Comparison of ENCODE assay signal across 9 cellular contexts in the genomic region with DNA sequence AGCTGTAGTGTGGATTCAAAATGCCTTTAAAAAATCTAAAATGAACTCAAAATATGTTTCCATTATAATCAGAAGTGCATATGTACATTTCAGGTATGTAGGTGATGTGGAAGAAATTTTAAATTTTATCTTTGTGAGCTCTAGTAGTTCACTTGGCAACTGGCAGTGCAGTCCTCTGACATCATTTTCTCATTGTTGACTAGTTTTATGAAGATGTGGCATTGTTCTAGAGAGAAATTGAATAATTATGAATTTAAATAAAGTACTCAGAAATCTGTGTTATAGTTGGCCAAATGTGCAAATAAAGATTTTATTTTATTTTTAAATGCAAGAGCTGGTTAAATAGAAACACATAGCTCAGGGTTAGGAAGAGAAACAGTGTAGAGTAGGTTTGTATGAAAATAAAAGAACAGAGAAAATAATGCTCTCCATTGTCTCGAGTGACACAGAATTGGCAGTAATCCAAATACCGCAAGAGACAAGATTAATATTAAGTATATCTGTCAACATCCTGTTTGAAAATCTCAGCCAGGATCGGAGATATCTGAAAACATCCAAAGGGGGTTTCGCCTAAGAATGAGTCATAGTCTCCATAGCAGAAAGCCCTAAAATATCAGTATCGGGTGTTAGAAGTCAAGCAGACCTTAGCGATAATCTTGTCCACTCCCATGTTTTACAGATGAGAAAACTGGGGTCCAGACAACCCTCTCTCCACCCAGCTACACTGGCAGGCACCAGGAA.
A peak's percentile ranks its signal among the peaks of the same experiment; 100 is the strongest.
DNase-seq lines count a peak whose midpoint lies in the region; ATAC-seq, FAIRE-seq and TF ChIP-seq lines count a peak whose summit lies in the region.
"Had no signal": no experiment of that assay in that cellular context is flagged by ENCODE, and none has a peak within 500 bp of the region (broad histone marks: within the 10 kb centered on the region; RNA-seq: fewer than 3 reads in every experiment).

No MANE protein-coding gene starts in this region.

- WGBS in A549 (ENCODE audit: missing lambda C conversion rate) = 0% methylated on average over 6 of the region's 6 CpGs
- WGBS in GM23248 (ENCODE audit: low coverage in 1 of 2, low lambda C conversion rate in 2 of 2, missing lambda C conversion rate in 2 of 2), 2 experiments = 3 to 4% methylated on average over 6 of the region's 6 CpGs
- WGBS in sigmoid colon, 2 donors = 59 to 62% methylated on average over 6 of the region's 6 CpGs

- H3K27me3 ChIP-seq in GM23248 (replicated peaks; ENCODE audit: insufficient read depth) (no peaks in the 10 kb centered on the region), sigmoid colon (no peaks in the 10 kb centered on the region)

- H4K20me1 ChIP-seq in GM23248 (ENCODE audit: insufficient read depth) = no peaks in the 10 kb centered on the region

- H3K4me1 ChIP-seq in A549 (peaks cover 37% of the 10 kb centered on the region), GM23248 (ENCODE audit: insufficient read depth) (peaks cover 13% of the 10 kb centered on the region), sigmoid colon (peaks cover 0 to 8% (median 7%) of the 10 kb centered on the region in 4 donors)

- H3K9ac ChIP-seq in GM23248 = no peak overlapping the region

- TF ChIP-seq POLR2A in A549 (IDR thresholded peaks at IDR 0.05; ENCODE audit: low read length) = no peak
- TF ChIP-seq POLR2A in sigmoid colon (IDR thresholded peaks at IDR 0.05) = no peak

- peaks cover 13% of the 10 kb centered on the region; the same call in 1 of the 2 replicates for H3F3A ChIP-seq in GM23248 (ENCODE audit: insufficient read depth)

- no peaks in the 10 kb centered on the region for H3K79me2 ChIP-seq in GM23248 (ENCODE audit: insufficient read depth)

- H3K36me3 ChIP-seq in GM23248 (ENCODE audit: low read depth) (no peaks in the 10 kb centered on the region), sigmoid colon (no peaks in the 10 kb centered on the region)

- ATAC-seq in A549 (peak; percentile 39 to 80; a peak in 4 of 6 replicates), SK-N-SH treated with all-trans-retinoic acid at 6 μM for 48 hours (peak; percentile 85), GM21367 (IDR thresholded peaks at IDR 0.05; ENCODE audit: unreplicated experiment) (no peak), GM19395 (IDR thresholded peaks at IDR 0.05; ENCODE audit: unreplicated experiment) (no peak)

- peak overlapping the region; percentile 78 for H3K4me2 ChIP-seq in A549
- peak overlapping the region; percentile 23 for H3K4me2 ChIP-seq in GM23248 (ENCODE audit: unreplicated experiment)

- TF ChIP-seq EP300 in A549 (IDR thresholded peaks at IDR 0.05) = no peak; a peak in 1 of 5 replicates
- TF ChIP-seq EP300 in sigmoid colon (IDR thresholded peaks at IDR 0.05) = no peak

- H3K27ac ChIP-seq in A549 = peak overlapping the region; percentile 64 to 68
- H3K27ac ChIP-seq in GM23248 = no peak overlapping the region
- H3K27ac ChIP-seq in sigmoid colon = no peak overlapping the region

- H3K4me3 ChIP-seq in A549 = peak overlapping the region; percentile 20; the same call in 2 of the 3 replicates
- no peak overlapping the region for H3K4me3 ChIP-seq in GM23248
- no peak overlapping the region for H3K4me3 ChIP-seq in sigmoid colon

- in situ Hi-C loops in GM23248 (cut with MboI) = no loop called here

- CTCF ChIA-PET in A549 (lab: Yijun Ruan, JAX) = interaction anchor here (1.0 to 1.9 kb wide), 3 partner anchors 14 to 20 kb away, joined by 3 to 6 read pairs (median 5); no protein-coding TSS in a partner anchor

- H3K9me3 ChIP-seq in A549 (no peaks in the 10 kb centered on the region), GM23248 (ENCODE audit: low read depth) (no peaks in the 10 kb centered on the region), sigmoid colon (no peaks in the 10 kb centered on the region)

- TF ChIP-seq CTCF in A549 (IDR thresholded peaks at IDR 0.05) (no peak), sigmoid colon (IDR thresholded peaks at IDR 0.05) (no peak)

- H2AFZ ChIP-seq in GM23248 = no peak overlapping the region

- no peaks in the 10 kb centered on the region for H3K9me2 ChIP-seq in GM23248 (ENCODE audit: insufficient read depth)

- TF ChIP-seq RAD21 in A549 (conservative IDR thresholded peaks at IDR 0.05 in 1 of 2, IDR thresholded peaks at IDR 0.05 in 1 of 2) = no peak

- intact Hi-C loops in sigmoid colon (cut with DNase I) = no loop called here

- DNase-seq in A549 (ENCODE audit: low read depth in 1 of 2, low spot score in 1 of 2) = peak in 1 of 2 experiments; percentile 72
- DNase-seq in GM23248 = peak; percentile 28
- peak; percentile 33 for DNase-seq in glomerular endothelial cell (ENCODE audit: extremely low read depth, low read depth, low spot score)
- no peak for DNase-seq in SK-N-DZ (ENCODE audit: low spot score)
- DNase-seq in sigmoid colon = no peak
- DNase-seq: NCI-H187 had no signal

- peak; percentile 23 for FAIRE-seq in A549 (lab: Jason Lieb, UNC)

- POLR2A ChIA-PET in A549 (lab: Yijun Ruan, JAX) = no interaction called here

TF ChIP-seq in A549, 52 proteins besides CTCF, POLR2A, EP300 and RAD21:
- TF ChIP-seq EHF (CRISPR knock-in tag; IDR thresholded peaks at IDR 0.05) (no peak), JUNB (IDR thresholded peaks at IDR 0.05) (peak; percentile 60), FOSL2 (IDR thresholded peaks at IDR 0.05) (no peak; the same call in 1 of the 2 replicates), FOSL2 (CRISPR knock-in tag; IDR thresholded peaks at IDR 0.05) (peak; percentile 83), GATA3 (IDR thresholded peaks at IDR 0.05; ENCODE audit: borderline replicate concordance) (peak; percentile 67), FOSB (CRISPR knock-in tag; IDR thresholded peaks at IDR 0.05) (no peak)
TF ChIP-seq in A549: peak in this region for 3.

TF ChIP-seq in SK-N-SH treated with all-trans-retinoic acid at 6 μM for 48 hours, 23 proteins besides CTCF, POLR2A, EP300 and RAD21:
- TF ChIP-seq TOX (CRISPR knock-in tag; IDR thresholded peaks at IDR 0.05; ENCODE audit: borderline replicate concordance) (no peak), ARNTL (CRISPR knock-in tag; IDR thresholded peaks at IDR 0.05; ENCODE audit: borderline replicate concordance, low read depth) (no peak), TSHZ2 (CRISPR knock-in tag; IDR thresholded peaks at IDR 0.05) (no peak), PPARA (CRISPR knock-in tag; IDR thresholded peaks at IDR 0.05; ENCODE audit: borderline replicate concordance) (no peak), ESRRG (CRISPR knock-in tag; IDR thresholded peaks at IDR 0.05) (no peak), BACH2 (CRISPR knock-in tag; IDR thresholded peaks at IDR 0.05; ENCODE audit: borderline replicate concordance) (no peak), CSDC2 (CRISPR knock-in tag; IDR thresholded peaks at IDR 0.05) (no peak), TCF4 (CRISPR knock-in tag; IDR thresholded peaks at IDR 0.05; ENCODE audit: borderline replicate concordance) (no peak), ISL1 (CRISPR knock-in tag; IDR thresholded peaks at IDR 0.05) (peak; percentile 73), CREB5 (CRISPR knock-in tag; IDR thresholded peaks at IDR 0.05; ENCODE audit: low read depth) (no peak), ZC3H10 (CRISPR knock-in tag; IDR thresholded peaks at IDR 0.05) (no peak)
- TF ChIP-seq, protein P1, sequence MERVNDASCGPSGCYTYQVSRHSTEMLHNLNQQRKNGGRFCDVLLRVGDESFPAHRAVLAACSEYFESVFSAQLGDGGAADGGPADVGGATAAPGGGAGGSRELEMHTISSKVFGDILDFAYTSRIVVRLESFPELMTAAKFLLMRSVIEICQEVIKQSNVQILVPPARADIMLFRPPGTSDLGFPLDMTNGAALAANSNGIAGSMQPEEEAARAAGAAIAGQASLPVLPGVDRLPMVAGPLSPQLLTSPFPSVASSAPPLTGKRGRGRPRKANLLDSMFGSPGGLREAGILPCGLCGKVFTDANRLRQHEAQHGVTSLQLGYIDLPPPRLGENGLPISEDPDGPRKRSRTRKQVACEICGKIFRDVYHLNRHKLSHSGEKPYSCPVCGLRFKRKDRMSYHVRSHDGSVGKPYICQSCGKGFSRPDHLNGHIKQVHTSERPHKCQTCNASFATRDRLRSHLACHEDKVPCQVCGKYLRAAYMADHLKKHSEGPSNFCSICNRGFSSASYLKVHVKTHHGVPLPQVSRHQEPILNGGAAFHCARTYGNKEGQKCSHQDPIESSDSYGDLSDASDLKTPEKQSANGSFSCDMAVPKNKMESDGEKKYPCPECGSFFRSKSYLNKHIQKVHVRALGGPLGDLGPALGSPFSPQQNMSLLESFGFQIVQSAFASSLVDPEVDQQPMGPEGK (CRISPR knock-in tag; IDR thresholded peaks at IDR 0.05; ENCODE audit: borderline replicate concordance) = 0 out of 2 replicates have a peak, but pooled peaks have one; percentile 15

Comparison
In these comparisons a context has a peak if more than half of its experiments do, and no peak if none do; other contexts are left out.
1. ATAC-seq: peak in A549 (2 of 2) and SK-N-SH treated with all-trans-retinoic acid at 6 μM for 48 hours (single experiment); none in GM21367 (single experiment) and GM19395 (single experiment).
2. DNase-seq: peak in GM23248 (single experiment) and glomerular endothelial cell (single experiment); none in SK-N-DZ (single experiment) and sigmoid colon (single experiment).
3. H3K27ac ChIP-seq: peak in A549 (2 of 2); none in GM23248 (single experiment) and sigmoid colon (0 of 4).